ENCODE assay signal across 20 cellular contexts in genomic region chr5:20683241-20683940, GRCh38.
"Had no signal": no experiment of that assay in that cellular context is flagged by ENCODE, and none has a peak within 500 bp of the region (broad histone marks: within the 10 kb centered on the region; RNA-seq: fewer than 3 reads in every experiment).

No MANE protein-coding gene starts in this region.

- ATAC-seq: gastroesophageal sphincter; left lobe of liver; sciatic nerve; stimulated activated naive B cell treated with anti-CD40 and anti-IgM and Interleukin-4, amounts not matched to agents 10 μg/mL and 1 μg/mL and 100 μg/mL, for 72 hours; stimulated activated naive CD8-positive, alpha-beta T cell treated with anti-CD3 and anti-CD28 coated beads, Interleukin-15, amount 100 ng/mL, for 72 hours had no signal

- H3K4me3 Mint-ChIP-seq: memory B cell; naive B cell; nephron; stimulated activated naive B cell treated with anti-CD40 and anti-IgM and Interleukin-4, amounts not matched to agents 10 μg/mL and 1 μg/mL and 100 μg/mL, for 72 hours; stimulated activated naive CD8-positive, alpha-beta T cell treated with anti-CD3 and anti-CD28 coated beads, Interleukin-15, amount 100 ng/mL, for 72 hours had no signal

- H3K4me1 Mint-ChIP-seq: memory B cell; naive B cell; nephron; stimulated activated naive B cell treated with anti-CD40 and anti-IgM and Interleukin-4, amounts not matched to agents 10 μg/mL and 1 μg/mL and 100 μg/mL, for 72 hours; stimulated activated naive CD8-positive, alpha-beta T cell treated with anti-CD3 and anti-CD28 coated beads, Interleukin-15, amount 100 ng/mL, for 72 hours had no signal

- DNase-seq: cortex of kidney; dorsolateral prefrontal cortex; effector CD8-positive, alpha-beta T cell; glutamatergic neuron; islet precursor cell; midbrain; naive B cell; stimulated activated CD4-positive, alpha-beta T cell treated with anti-CD3 and anti-CD28 coated beads, Interleukin-2, amount 100 ng/mL, for 24 hours; stimulated activated CD4-positive, alpha-beta T cell treated with anti-CD3 and anti-CD28 coated beads, Interleukin-4, amount 100 ng/mL, for 4 hours; stimulated activated naive B cell treated with anti-CD40 and anti-IgM and Interleukin-4, amounts not matched to agents 10 μg/mL and 1 μg/mL and 100 μg/mL, for 72 hours; stimulated activated naive CD8-positive, alpha-beta T cell treated with anti-CD3 and anti-CD28 coated beads, Interleukin-15, amount 100 ng/mL, for 72 hours; testis had no signal

- H3K9ac ChIP-seq: parathyroid adenoma had no signal

- H3K27ac Mint-ChIP-seq: memory B cell; naive B cell; nephron; stimulated activated naive B cell treated with anti-CD40 and anti-IgM and Interleukin-4, amounts not matched to agents 10 μg/mL and 1 μg/mL and 100 μg/mL, for 72 hours; stimulated activated naive CD8-positive, alpha-beta T cell treated with anti-CD3 and anti-CD28 coated beads, Interleukin-15, amount 100 ng/mL, for 72 hours had no signal

- H3K79me2 ChIP-seq: parathyroid adenoma had no signal

- H3K27ac ChIP-seq: dorsolateral prefrontal cortex, esophagus muscularis mucosa, gastroesophageal sphincter, parathyroid adenoma, testis, tibial nerve had no signal

- H3K4me3 ChIP-seq: dorsolateral prefrontal cortex, esophagus muscularis mucosa, gastroesophageal sphincter, testis, tibial nerve had no signal

- H3K9me3 ChIP-seq: esophagus muscularis mucosa, gastroesophageal sphincter, testis, tibial nerve had no signal

- H3K27me3 Mint-ChIP-seq: memory B cell; naive B cell; stimulated activated naive B cell treated with anti-CD40 and anti-IgM and Interleukin-4, amounts not matched to agents 10 μg/mL and 1 μg/mL and 100 μg/mL, for 72 hours; stimulated activated naive CD8-positive, alpha-beta T cell treated with anti-CD3 and anti-CD28 coated beads, Interleukin-15, amount 100 ng/mL, for 72 hours had no signal

- H2AFZ ChIP-seq: parathyroid adenoma had no signal

- H3K27me3 ChIP-seq: dorsolateral prefrontal cortex, esophagus muscularis mucosa, gastroesophageal sphincter, testis, tibial nerve had no signal

- H3K9me3 Mint-ChIP-seq: memory B cell; nephron; stimulated activated naive B cell treated with anti-CD40 and anti-IgM and Interleukin-4, amounts not matched to agents 10 μg/mL and 1 μg/mL and 100 μg/mL, for 72 hours had no signal

- H3K36me3 Mint-ChIP-seq: memory B cell; naive B cell; stimulated activated naive B cell treated with anti-CD40 and anti-IgM and Interleukin-4, amounts not matched to agents 10 μg/mL and 1 μg/mL and 100 μg/mL, for 72 hours had no signal

- H3K36me3 ChIP-seq: esophagus muscularis mucosa, gastroesophageal sphincter, tibial nerve had no signal

- H3K4me1 ChIP-seq: esophagus muscularis mucosa, gastroesophageal sphincter, parathyroid adenoma, testis, tibial nerve had no signal
